ENCODE assay signal across 27 cellular contexts in the genomic region with DNA sequence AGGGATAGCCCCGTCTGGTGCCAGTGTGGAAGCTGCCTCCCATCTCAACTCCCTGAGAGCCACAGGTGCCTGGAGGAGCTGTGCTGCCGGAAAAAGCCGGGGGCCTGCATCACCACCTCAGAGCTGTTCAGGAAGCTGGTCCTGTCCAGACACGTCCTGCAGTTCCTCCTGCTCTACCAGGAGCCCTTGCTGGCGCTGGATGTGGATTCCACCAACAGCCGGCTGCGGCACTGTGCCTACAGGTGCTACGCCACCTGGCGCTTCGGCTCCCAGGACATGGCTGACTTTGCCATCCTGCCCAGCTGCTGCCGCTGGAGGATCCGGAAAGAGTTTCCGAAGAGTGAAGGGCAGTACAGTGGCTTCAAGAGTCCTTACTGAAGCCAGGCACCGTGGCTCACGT. TPM values are rescaled to one million over a fixed set of nuclear protein-coding genes. Genes with fewer than 3 reads are reported as not detected.
A peak's percentile ranks its signal among the peaks of the same experiment; 100 is the strongest.
DNase-seq lines count a peak whose midpoint lies in the region; ATAC-seq, FAIRE-seq and TF ChIP-seq lines count a peak whose summit lies in the region.
"Had no signal": no experiment of that assay in that cellular context is flagged by ENCODE, and none has a peak within 500 bp of the region (broad histone marks: within the 10 kb centered on the region; RNA-seq: fewer than 3 reads in every experiment).

No MANE protein-coding gene starts in this region.

- in situ Hi-C loops in GM13977 (cut with MboI; ENCODE audit: low pct_unique_long_range_greater_than_20kb, low sequenced_read_pairs, unreplicated experiment), result no loop called here

- peak; percentile 61 for DNase-seq in DMS153 treated with DMSO at 0.1 percent for 48 hours (lab: John Stamatoyannopoulos, UW; ENCODE audit: unreplicated experiment)
- DNase-seq in NCI-H2107 (lab: John Stamatoyannopoulos, UW), result peak; percentile 63
- no peak for DNase-seq in T-helper 17 cell
- peak; percentile 87 for DNase-seq in keratinocyte (ENCODE audit: low read depth, low spot score)
- DNase-seq in GM13977 (ENCODE audit: low spot score), result no peak
- no peak for DNase-seq in cerebellar cortex (ENCODE audit: low spot score)
- DNase-seq in NK-92 treated with Interleukin-12 subunit alpha and Interleukin-12 subunit beta, amount 100 ng/mL, for 24 hours (lab: John Stamatoyannopoulos, UW), result no peak
- no peak for DNase-seq in germinal center (ENCODE audit: low spot score)
- DNase-seq: activated CD4-positive, alpha-beta T cell treated with anti-CD3 and anti-CD28 coated beads, Interleukin-2, amount 50 U/mL, for 4 hours; activated CD8-positive, alpha-beta memory T cell treated with anti-CD3 and anti-CD28 coated beads, Interleukin-2, amount 50 U/mL, for 48 hours; activated naive CD8-positive, alpha-beta T cell treated with anti-CD3 and anti-CD28 coated beads, Interleukin-2, amount 50 U/mL, for 24 hours; body of pancreas; Calu3; hypothalamus; MG63; naive B cell; NCI-H2029; NCI-H524 treated with DMSO at 0.1 percent for 48 hours; SJCRH30; WERI-Rb-1 had no signal

- no peaks in the 10 kb centered on the region for H3K9me3 ChIP-seq in T-helper 17 cell (ENCODE audit: control insufficient read depth, low read length, poor library complexity, severe bottlenecking)
- no peaks in the 10 kb centered on the region for H3K9me3 ChIP-seq in keratinocyte (ENCODE audit: control insufficient read depth, low read depth, low read length)
- H3K9me3 ChIP-seq: body of pancreas, MG63, SJCRH30 had no signal

- dilution Hi-C loops in keratinocyte (cut with MboI; ENCODE audit: extremely low pct_ligation_motif_present, low sequenced_read_pairs), result no loop called here

- H3K79me2 ChIP-seq in keratinocyte (ENCODE audit: control insufficient read depth, insufficient read depth, low read length), result no peaks in the 10 kb centered on the region

- peak overlapping the region in 1 of 3 experiments; percentile 41 for H3K4me3 ChIP-seq in keratinocyte (ENCODE audit: control insufficient read depth in 2 of 3, extremely low read depth in 1 of 3, insufficient read depth in 2 of 3, low read depth in 1 of 3, low read length in 3 of 3)
- H3K4me3 ChIP-seq: A549, BLaER1, body of pancreas, MG63, SJCRH30 had no signal

- no peaks in the 10 kb centered on the region for H3K27me3 ChIP-seq in keratinocyte (ENCODE audit: control insufficient read depth, extremely low read depth, insufficient read depth, low read length)
- H3K27me3 ChIP-seq: BLaER1, body of pancreas, MG63, SJCRH30 had no signal

- H3K27ac ChIP-seq in keratinocyte (ENCODE audit: control insufficient read depth, insufficient read depth, low read length), result no peak overlapping the region
- H3K27ac ChIP-seq: A549, BLaER1, body of pancreas, SJCRH30, WERI-Rb-1 had no signal

- H3K4me1 ChIP-seq in keratinocyte (ENCODE audit: control insufficient read depth, extremely low read depth, insufficient read depth, low read length), result peaks cover 11% of the 10 kb centered on the region
- H3K4me1 ChIP-seq: A549, body of pancreas had no signal

- H2AFZ ChIP-seq in keratinocyte (ENCODE audit: control insufficient read depth, low read length), result peak overlapping the region; percentile 82

- no peak overlapping the region for H3K9ac ChIP-seq in keratinocyte (ENCODE audit: control insufficient read depth, extremely low read depth, insufficient read depth, low read length)
- H3K9ac ChIP-seq: BLaER1 had no signal

- H3K9me1 ChIP-seq in keratinocyte (ENCODE audit: control insufficient read depth, extremely low read depth, insufficient read depth, low read length), result no peaks in the 10 kb centered on the region

- peak; percentile 55 to 83 (median 79) for TF ChIP-seq CTCF in keratinocyte (optimal IDR thresholded peaks at IDR 0.05 in 1 of 3, IDR thresholded peaks at IDR 0.05 in 1 of 3, conservative IDR thresholded peaks at IDR 0.05 in 1 of 3; ENCODE audit: extremely low read depth in 1 of 3, insufficient read depth in 2 of 3, low read length in 3 of 3)
- no peak for TF ChIP-seq CTCF in GM13977 (IDR thresholded peaks at IDR 0.05; ENCODE audit: extremely low read depth, insufficient read depth, missing control alignments)

- H3K36me3 ChIP-seq in keratinocyte (ENCODE audit: control insufficient read depth in 2 of 2, extremely low read depth in 1 of 2, insufficient read depth in 2 of 2, low read length in 2 of 2), result no peaks in the 10 kb centered on the region
- H3K36me3 ChIP-seq: SJCRH30, WERI-Rb-1 had no signal

- H3K27me3 Mint-ChIP-seq in T-helper 17 cell, result no peaks in the 10 kb centered on the region
- H3K27me3 Mint-ChIP-seq: activated naive CD8-positive, alpha-beta T cell treated with anti-CD3 and anti-CD28 coated beads, Interleukin-2, amount 50 U/mL, for 24 hours; memory B cell; naive B cell had no signal

- no peaks in the 10 kb centered on the region for H3K4me1 Mint-ChIP-seq in T-helper 17 cell
- H3K4me1 Mint-ChIP-seq: stimulated activated effector memory CD8-positive, alpha-beta T cell treated with anti-CD3 and anti-CD28 coated beads, Interleukin-12 subunit alpha, Interleukin-12 subunit beta, amount 100 ng/mL, for 72 hours had no signal

- no peak for ATAC-seq in T-helper 17 cell
- ATAC-seq: A549; activated naive CD8-positive, alpha-beta T cell treated with anti-CD3 and anti-CD28 coated beads, Interleukin-2, amount 50 U/mL, for 24 hours; body of pancreas; stimulated activated effector memory CD8-positive, alpha-beta T cell treated with anti-CD3 and anti-CD28 coated beads, Interleukin-12 subunit alpha, Interleukin-12 subunit beta, amount 100 ng/mL, for 72 hours had no signal

- no peak overlapping the region for H3K4me3 Mint-ChIP-seq in T-helper 17 cell
- H3K4me3 Mint-ChIP-seq: activated naive CD8-positive, alpha-beta T cell treated with anti-CD3 and anti-CD28 coated beads, Interleukin-2, amount 50 U/mL, for 24 hours; memory B cell; stimulated activated effector memory CD8-positive, alpha-beta T cell treated with anti-CD3 and anti-CD28 coated beads, Interleukin-12 subunit alpha, Interleukin-12 subunit beta, amount 100 ng/mL, for 72 hours had no signal

- FAIRE-seq in keratinocyte (lab: Jason Lieb, UNC), result peak; percentile 96
- FAIRE-seq: A549, colon, endometrium, G401.6 had no signal

- peak overlapping the region; percentile 16 for H3K27ac Mint-ChIP-seq in T-helper 17 cell
- H3K27ac Mint-ChIP-seq: activated naive CD8-positive, alpha-beta T cell treated with anti-CD3 and anti-CD28 coated beads, Interleukin-2, amount 50 U/mL, for 24 hours; stimulated activated effector memory CD8-positive, alpha-beta T cell treated with anti-CD3 and anti-CD28 coated beads, Interleukin-12 subunit alpha, Interleukin-12 subunit beta, amount 100 ng/mL, for 72 hours had no signal

- H3K4me2 ChIP-seq in keratinocyte (ENCODE audit: control insufficient read depth, extremely low read depth, insufficient read depth, low read depth, low read length), result peak overlapping the region; percentile 71
- H3K4me2 ChIP-seq: A549, BLaER1 had no signal

- H3K36me3 Mint-ChIP-seq in T-helper 17 cell (ENCODE audit: low read depth), result no peaks in the 10 kb centered on the region
- H3K36me3 Mint-ChIP-seq: naive B cell had no signal

- no peaks in the 10 kb centered on the region for H4K20me1 ChIP-seq in keratinocyte (ENCODE audit: control insufficient read depth, extremely low read depth, insufficient read depth, low read length)
- H4K20me1 ChIP-seq: BLaER1 had no signal

RNA-seq across cellular contexts. Expression of gene P2RX4, which starts 25.5 kb away (rescaled TPM):
- 10 to 100 TPM; 42.8 to 53.5 TPM for total RNA-seq in T-helper 17 cell
- polyA plus RNA-seq in keratinocyte, result 5.1 to 8.6 TPM (median 5.3 TPM) in 3 replicates
- polyA plus RNA-seq in keratinocyte (2011; ENCODE audit: low read depth), result 2.8 TPM
- 4.9 and 5.0 TPM in 2 replicates for polyA plus RNA-seq in keratinocyte (2011; cell fraction: cytosol; rRNA removed)
- polyA plus RNA-seq in keratinocyte (2011; cell fraction: nucleus; rRNA removed), result 6.5 and 8.6 TPM in 2 replicates
- 3.1 and 6.2 TPM in 2 replicates for polyA plus RNA-seq in keratinocyte (2012; ENCODE audit: low replicate concordance)
- 1.8 to 5.7 TPM (median 2.7 TPM) in 3 replicates for polyA minus RNA-seq in keratinocyte
- polyA minus RNA-seq in keratinocyte (2011; cell fraction: cytosol; rRNA and poly(A)+ RNA removed), result 7.1 TPM
- polyA minus RNA-seq in keratinocyte (2011; cell fraction: nucleus; rRNA and poly(A)+ RNA removed), result 2.6 and 6.2 TPM in 2 replicates

RNA-seq across cellular contexts. Expression of gene P2RX7, which starts 51.7 kb away (rescaled TPM):
- 10 to 100 TPM in 1 of 2 donors, 1 to 10 TPM in 1; 6.3 to 10.4 TPM for total RNA-seq in T-helper 17 cell
- polyA plus RNA-seq in keratinocyte, result 0.12 to 0.21 TPM (median 0.20 TPM) in 3 replicates
- polyA plus RNA-seq in keratinocyte (2011; ENCODE audit: low read depth), result 1.1 TPM
- polyA plus RNA-seq in keratinocyte (2011; cell fraction: cytosol; rRNA removed), result 0.07 and 0.14 TPM in 2 replicates
- polyA plus RNA-seq in keratinocyte (2011; cell fraction: nucleus; rRNA removed), result 0.23 and 0.63 TPM in 2 replicates
- polyA plus RNA-seq in keratinocyte (2012; ENCODE audit: low replicate concordance), result 0.09 and 2.2 TPM in 2 replicates
- polyA minus RNA-seq in keratinocyte, result 0.03 TPM in 1 of 3 replicates, not detected in the others
- polyA minus RNA-seq in keratinocyte (2011; cell fraction: cytosol; rRNA and poly(A)+ RNA removed), result not detected
- polyA minus RNA-seq in keratinocyte (2011; cell fraction: nucleus; rRNA and poly(A)+ RNA removed), result 0.21 TPM in 1 of 2 replicates, not detected in the other
- total RNA-seq: Calu3 had no signal

Comparison
In these comparisons a context has a peak if more than half of its experiments do, and no peak if none do; other contexts are left out.
1. DNase-seq: peak in DMS153 treated with DMSO at 0.1 percent for 48 hours (single experiment), NCI-H2107 (single experiment) and keratinocyte (single experiment); none in T-helper 17 cell (0 of 3), GM13977 (single experiment), cerebellar cortex (single experiment), NK-92 treated with Interleukin-12 subunit alpha and Interleukin-12 subunit beta, amount 100 ng/mL, for 24 hours (single experiment) and germinal center (single experiment).